ENCODE assay signal across 23 cellular contexts in the genomic region with DNA sequence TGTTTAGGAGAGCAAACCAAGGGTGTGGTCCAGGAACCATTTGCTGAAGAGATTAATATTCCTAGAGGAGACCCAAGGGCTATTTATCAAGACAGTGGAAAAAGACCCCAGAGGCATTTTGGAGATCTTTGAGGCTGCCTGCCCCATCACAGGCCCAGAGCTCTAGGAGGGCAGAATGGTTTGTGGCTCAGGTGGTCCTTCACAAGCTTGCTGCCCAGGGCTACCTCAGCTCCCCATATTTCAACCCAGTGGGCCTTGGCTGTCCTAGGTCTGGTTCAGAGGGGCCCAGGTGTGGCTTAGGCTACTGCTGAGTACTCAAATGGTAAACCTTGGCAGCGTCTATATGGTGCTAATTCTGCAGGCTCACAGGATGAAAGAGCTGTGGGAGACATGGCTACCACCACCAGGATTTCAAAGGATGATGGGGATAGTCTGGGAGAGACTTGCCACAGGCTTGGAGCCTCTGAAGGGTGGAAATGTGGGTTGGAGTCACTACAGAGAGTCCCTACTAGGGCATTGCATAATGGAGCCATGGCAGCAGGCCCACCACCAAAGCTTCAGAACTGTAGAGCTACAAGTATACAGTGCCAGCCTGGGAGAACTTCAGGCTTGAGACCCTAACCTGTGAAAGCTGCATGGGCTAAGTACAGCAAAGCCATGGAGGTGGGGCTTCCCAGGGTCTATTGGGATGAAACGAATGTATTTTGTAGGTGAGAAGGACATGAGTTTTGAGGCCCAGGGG.
"Had no signal": no experiment of that assay in that cellular context is flagged by ENCODE, and none has a peak within 500 bp of the region (broad histone marks: within the 10 kb centered on the region; RNA-seq: fewer than 3 reads in every experiment).

No MANE protein-coding gene starts in this region.

- ATAC-seq: activated CD8-positive, alpha-beta memory T cell treated with anti-CD3 and anti-CD28 coated beads, Interleukin-2, amount 10 ng/mL, durations not matched to agents 7 days and 5 days; gastrocnemius medialis; stimulated activated effector memory CD8-positive, alpha-beta T cell treated with anti-CD3 and anti-CD28 coated beads, Interleukin-12 subunit alpha, Interleukin-12 subunit beta, amount 100 ng/mL, for 72 hours; T-cell; upper lobe of right lung had no signal

- H3K27ac ChIP-seq: gastrocnemius medialis, left ventricle myocardium inferior, right atrium auricular region, skin epidermis, thoracic aorta, upper lobe of right lung had no signal

- H3K36me3 ChIP-seq: thoracic aorta had no signal

- H3K4me3 ChIP-seq: gastrocnemius medialis, left ventricle myocardium inferior, right atrium auricular region, skin epidermis, thoracic aorta, upper lobe of right lung had no signal

- H3K9me3 ChIP-seq: gastrocnemius medialis, thoracic aorta, upper lobe of right lung had no signal

- FAIRE-seq: colon, endometrium, kidney had no signal

- H3K4me1 Mint-ChIP-seq: activated CD4-positive, alpha-beta memory T cell treated with anti-CD3 and anti-CD28 coated beads, Interleukin-2, amount 10 ng/mL, durations not matched to agents 7 days and 5 days; activated naive CD8-positive, alpha-beta T cell treated with anti-CD3 and anti-CD28 coated beads, Interleukin-2, amount 10 ng/mL, durations not matched to agents 7 days and 5 days; neural crest cell had no signal

- H3K27me3 Mint-ChIP-seq: activated CD4-positive, alpha-beta memory T cell treated with anti-CD3 and anti-CD28 coated beads, Interleukin-2, amount 10 ng/mL, durations not matched to agents 7 days and 5 days; activated CD8-positive, alpha-beta memory T cell treated with anti-CD3 and anti-CD28 coated beads, Interleukin-2, amount 10 ng/mL, durations not matched to agents 7 days and 5 days; activated naive CD8-positive, alpha-beta T cell treated with anti-CD3 and anti-CD28 coated beads, Interleukin-2, amount 10 ng/mL, durations not matched to agents 7 days and 5 days; naive B cell; progenitor cell of endocrine pancreas; T-cell had no signal

- H3K27ac Mint-ChIP-seq: activated CD4-positive, alpha-beta memory T cell treated with anti-CD3 and anti-CD28 coated beads, Interleukin-2, amount 10 ng/mL, durations not matched to agents 7 days and 5 days; activated CD8-positive, alpha-beta memory T cell treated with anti-CD3 and anti-CD28 coated beads, Interleukin-2, amount 10 ng/mL, durations not matched to agents 7 days and 5 days; activated naive CD8-positive, alpha-beta T cell treated with anti-CD3 and anti-CD28 coated beads, Interleukin-2, amount 10 ng/mL, durations not matched to agents 7 days and 5 days; progenitor cell of endocrine pancreas; stimulated activated effector memory CD8-positive, alpha-beta T cell treated with anti-CD3 and anti-CD28 coated beads, Interleukin-12 subunit alpha, Interleukin-12 subunit beta, amount 100 ng/mL, for 72 hours had no signal

- DNase-seq: activated CD4-positive, alpha-beta memory T cell treated with anti-CD3 and anti-CD28 coated beads, Interleukin-2, amount 10 ng/mL, durations not matched to agents 7 days and 5 days; activated CD4-positive, alpha-beta T cell treated with anti-CD3 and anti-CD28 coated beads for 48 hours; activated CD4-positive, CD25-positive, alpha-beta regulatory T cell; activated CD8-positive, alpha-beta memory T cell treated with anti-CD3 and anti-CD28 coated beads, Interleukin-2, amount 10 ng/mL, durations not matched to agents 7 days and 5 days; activated naive CD4-positive, alpha-beta T cell treated with Interleukin-2 at 50 U/mL for 16 hours; activated naive CD8-positive, alpha-beta T cell treated with anti-CD3 and anti-CD28 coated beads, Interleukin-2, amount 10 ng/mL, durations not matched to agents 7 days and 5 days; amygdala; gastrocnemius medialis; head of caudate nucleus; kidney; left ventricle myocardium inferior; naive B cell; stimulated activated CD4-positive, alpha-beta T cell treated with anti-CD3 and anti-CD28 coated beads, Interleukin-4, amount 100 ng/mL, for 24 hours; T-cell; upper lobe of right lung had no signal

- H3K27me3 ChIP-seq: gastrocnemius medialis, right atrium auricular region, upper lobe of right lung had no signal

- H3K4me3 Mint-ChIP-seq: activated CD4-positive, alpha-beta memory T cell treated with anti-CD3 and anti-CD28 coated beads, Interleukin-2, amount 10 ng/mL, durations not matched to agents 7 days and 5 days; activated CD8-positive, alpha-beta memory T cell treated with anti-CD3 and anti-CD28 coated beads, Interleukin-2, amount 10 ng/mL, durations not matched to agents 7 days and 5 days; activated naive CD8-positive, alpha-beta T cell treated with anti-CD3 and anti-CD28 coated beads, Interleukin-2, amount 10 ng/mL, durations not matched to agents 7 days and 5 days; naive B cell; neural crest cell; stimulated activated effector memory CD8-positive, alpha-beta T cell treated with anti-CD3 and anti-CD28 coated beads, Interleukin-12 subunit alpha, Interleukin-12 subunit beta, amount 100 ng/mL, for 72 hours; T-cell had no signal
